17 cellular contexts compared by ENCODE assay signal in genomic region chr13:98981596-98982195, GRCh38. TPM values are rescaled to one million over a fixed set of nuclear protein-coding genes. Genes with fewer than 3 reads are reported as not detected.
DNase-seq lines count a peak whose midpoint lies in the region; ATAC-seq lines count a peak whose summit lies in the region.
"Had no signal": no experiment of that assay in that cellular context is flagged by ENCODE, and none has a peak within 500 bp of the region (broad histone marks: within the 10 kb centered on the region; RNA-seq: fewer than 3 reads in every experiment).

No MANE protein-coding gene starts in this region.

- CTCF ChIA-PET in activated CD4-positive, alpha-beta T cell treated with anti-CD3 and anti-CD28 coated beads, Interleukin-2, amount 10 ng/mL, durations not matched to agents 7 days and 5 days (lab: Charles Lee), result interaction anchor here (0.6 to 0.8 kb wide), 2 partner anchors 33 to 241 kb away, joined by 3 to 4 read pairs; no protein-coding TSS in a partner anchor

- POLR2A ChIA-PET in activated CD4-positive, alpha-beta T cell treated with anti-CD3 and anti-CD28 coated beads, Interleukin-2, amount 10 ng/mL, durations not matched to agents 7 days and 5 days (lab: Charles Lee), result interaction anchor here (0.5 to 0.6 kb wide), 2 partner anchors 416 to 477 kb away, joined by 3 to 12 read pairs; no protein-coding TSS in a partner anchor
- POLR2A ChIA-PET in naive thymus-derived CD8-positive, alpha-beta T cell (lab: Charles Lee), result interaction anchor here (0.8 to 1.3 kb wide), 6 partner anchors 14 to 105 kb away, joined by 3 to 6 read pairs (median 4); no protein-coding TSS in a partner anchor

- peak; percentile 61 to 79 for ATAC-seq in naive thymus-derived CD8-positive, alpha-beta T cell
- ATAC-seq in GM21515 (IDR thresholded peaks at IDR 0.05; ENCODE audit: unreplicated experiment), result no peak

- DNase-seq in activated CD4-positive, alpha-beta T cell treated with anti-CD3 and anti-CD28 coated beads, Interleukin-2, amount 10 ng/mL, durations not matched to agents 7 days and 5 days, result no peak
- no peak for DNase-seq in activated CD4-positive, alpha-beta T cell treated with anti-CD3 and anti-CD28 coated beads for 1 hour
- DNase-seq in activated naive CD8-positive, alpha-beta T cell treated with anti-CD3 and anti-CD28 coated beads for 36 hours, result no peak
- DNase-seq in naive thymus-derived CD8-positive, alpha-beta T cell, result peak in 2 of 10 donors; percentile 9 to 32
- DNase-seq in H7 (no peak), mucosa of gallbladder (ENCODE audit: low spot score) (no peak)
- DNase-seq: activated CD4-positive, CD25-positive, alpha-beta regulatory T cell treated with anti-CD3 and anti-CD28 coated beads, Interleukin-2, amount 50 U/mL, for 72 hours; Caco-2; Kasumi-1; NCI-H187; NCI-H524; ovary; stimulated activated naive CD4-positive, alpha-beta T cell treated with Interleukin-2 at 50 U/mL for 16 hours had no signal

- no peaks in the 10 kb centered on the region for H3K36me3 ChIP-seq in KOPT-K1 (ENCODE audit: insufficient read depth, low read length)
- H3K36me3 ChIP-seq in H7 (replicated peaks; ENCODE audit: control insufficient read depth, insufficient read depth, low read length), result no peaks in the 10 kb centered on the region
- H3K36me3 ChIP-seq: cardiac muscle cell, ovary had no signal

- H3K4me3 ChIP-seq in H7 (ENCODE audit: insufficient read depth, low read depth, low read length), result no peak overlapping the region
- H3K4me3 ChIP-seq: cardiac muscle cell, ovary, smooth muscle cell had no signal

- no peaks in the 10 kb centered on the region for H3K9me3 Mint-ChIP-seq in activated CD4-positive, alpha-beta T cell treated with anti-CD3 and anti-CD28 coated beads, Interleukin-2, amount 10 ng/mL, durations not matched to agents 7 days and 5 days
- no peaks in the 10 kb centered on the region for H3K9me3 Mint-ChIP-seq in activated naive CD8-positive, alpha-beta T cell treated with anti-CD3 and anti-CD28 coated beads for 36 hours
- H3K9me3 Mint-ChIP-seq in naive thymus-derived CD8-positive, alpha-beta T cell, result no peaks in the 10 kb centered on the region

- H3K4me3 Mint-ChIP-seq in activated CD4-positive, alpha-beta T cell treated with anti-CD3 and anti-CD28 coated beads, Interleukin-2, amount 10 ng/mL, durations not matched to agents 7 days and 5 days, result no peak overlapping the region
- peak overlapping the region; percentile 29 for H3K4me3 Mint-ChIP-seq in activated naive CD8-positive, alpha-beta T cell treated with anti-CD3 and anti-CD28 coated beads for 36 hours
- peak overlapping the region; percentile 1 to 59 (median 38) for H3K4me3 Mint-ChIP-seq in naive thymus-derived CD8-positive, alpha-beta T cell

- H3K36me3 Mint-ChIP-seq in activated CD4-positive, alpha-beta T cell treated with anti-CD3 and anti-CD28 coated beads, Interleukin-2, amount 10 ng/mL, durations not matched to agents 7 days and 5 days (ENCODE audit: low read depth), result peaks cover 7% of the 10 kb centered on the region
- peaks cover 13% of the 10 kb centered on the region for H3K36me3 Mint-ChIP-seq in activated naive CD8-positive, alpha-beta T cell treated with anti-CD3 and anti-CD28 coated beads for 36 hours
- peaks cover 0 to 2% (median 2%) of the 10 kb centered on the region in 3 donors for H3K36me3 Mint-ChIP-seq in naive thymus-derived CD8-positive, alpha-beta T cell

- H3K9me3 ChIP-seq in KOPT-K1 (ENCODE audit: insufficient read depth, low read length, poor library complexity, severe bottlenecking), result no peaks in the 10 kb centered on the region
- H3K9me3 ChIP-seq: Caco-2, ovary had no signal

- H3K27me3 Mint-ChIP-seq in activated CD4-positive, alpha-beta T cell treated with anti-CD3 and anti-CD28 coated beads, Interleukin-2, amount 10 ng/mL, durations not matched to agents 7 days and 5 days, result no peaks in the 10 kb centered on the region
- H3K27me3 Mint-ChIP-seq in activated naive CD8-positive, alpha-beta T cell treated with anti-CD3 and anti-CD28 coated beads for 36 hours, result no peaks in the 10 kb centered on the region
- H3K27me3 Mint-ChIP-seq in naive thymus-derived CD8-positive, alpha-beta T cell, result no peaks in the 10 kb centered on the region

- H3K4me1 Mint-ChIP-seq in activated CD4-positive, alpha-beta T cell treated with anti-CD3 and anti-CD28 coated beads, Interleukin-2, amount 10 ng/mL, durations not matched to agents 7 days and 5 days, result peaks cover 42% of the 10 kb centered on the region
- H3K4me1 Mint-ChIP-seq in activated naive CD8-positive, alpha-beta T cell treated with anti-CD3 and anti-CD28 coated beads for 36 hours, result peaks cover 81% of the 10 kb centered on the region
- peaks cover 39 to 87% (median 85%) of the 10 kb centered on the region in 4 donors for H3K4me1 Mint-ChIP-seq in naive thymus-derived CD8-positive, alpha-beta T cell

- peak overlapping the region; percentile 5 for H3K27ac ChIP-seq in KOPT-K1 (ENCODE audit: low read depth, low read length, poor library complexity, severe bottlenecking)
- H3K27ac ChIP-seq: cardiac muscle cell, ovary had no signal

- H3K27ac Mint-ChIP-seq in activated CD4-positive, alpha-beta T cell treated with anti-CD3 and anti-CD28 coated beads, Interleukin-2, amount 10 ng/mL, durations not matched to agents 7 days and 5 days, result peak overlapping the region; percentile 1
- H3K27ac Mint-ChIP-seq in activated naive CD8-positive, alpha-beta T cell treated with anti-CD3 and anti-CD28 coated beads for 36 hours, result peak overlapping the region; percentile 79
- H3K27ac Mint-ChIP-seq in naive thymus-derived CD8-positive, alpha-beta T cell, result peak overlapping the region; percentile 16 to 82 (median 60)

- H3K27me3 ChIP-seq in H7 (ENCODE audit: control insufficient read depth, insufficient read depth, low read length), result no peaks in the 10 kb centered on the region
- H3K27me3 ChIP-seq: cardiac muscle cell, ovary had no signal

RNA-seq across cellular contexts. Expression of gene DOCK9, which starts 3.8 kb away (rescaled TPM):
- 100 to 1,000 TPM; 129 to 132 TPM for total RNA-seq in activated CD4-positive, alpha-beta T cell treated with anti-CD3 and anti-CD28 coated beads, Interleukin-2, amount 10 ng/mL, durations not matched to agents 7 days and 5 days
- total RNA-seq in activated naive CD8-positive, alpha-beta T cell treated with anti-CD3 and anti-CD28 coated beads for 36 hours, result 10 to 100 TPM; 31.9 to 33.5 TPM
- total RNA-seq in naive thymus-derived CD8-positive, alpha-beta T cell, result 100 to 1,000 TPM; 201 to 211 TPM
- polyA plus RNA-seq in naive thymus-derived CD8-positive, alpha-beta T cell, result 10 to 100 TPM in 2 of 3 donors, 1 to 10 TPM in 1; 6.6 to 36.8 (median 21.0) TPM
- total RNA-seq in H7 (2014; rRNA removed; shearing (Covaris generic)), result 5.1 and 7.7 TPM in 2 replicates
- total RNA-seq in mucosa of gallbladder, result 72.2 TPM

Comparison
In these comparisons a context has a peak if more than half of its experiments do, and no peak if none do; other contexts are left out.
1. H3K27ac Mint-ChIP-seq: peak in every context shown above with its lines; median percentile 79 in activated naive CD8-positive, alpha-beta T cell treated with anti-CD3 and anti-CD28 coated beads for 36 hours; 60 in naive thymus-derived CD8-positive, alpha-beta T cell; 1 in activated CD4-positive, alpha-beta T cell treated with anti-CD3 and anti-CD28 coated beads, Interleukin-2, amount 10 ng/mL, durations not matched to agents 7 days and 5 days.